8 cellular contexts compared by ENCODE assay signal in the genomic region with DNA sequence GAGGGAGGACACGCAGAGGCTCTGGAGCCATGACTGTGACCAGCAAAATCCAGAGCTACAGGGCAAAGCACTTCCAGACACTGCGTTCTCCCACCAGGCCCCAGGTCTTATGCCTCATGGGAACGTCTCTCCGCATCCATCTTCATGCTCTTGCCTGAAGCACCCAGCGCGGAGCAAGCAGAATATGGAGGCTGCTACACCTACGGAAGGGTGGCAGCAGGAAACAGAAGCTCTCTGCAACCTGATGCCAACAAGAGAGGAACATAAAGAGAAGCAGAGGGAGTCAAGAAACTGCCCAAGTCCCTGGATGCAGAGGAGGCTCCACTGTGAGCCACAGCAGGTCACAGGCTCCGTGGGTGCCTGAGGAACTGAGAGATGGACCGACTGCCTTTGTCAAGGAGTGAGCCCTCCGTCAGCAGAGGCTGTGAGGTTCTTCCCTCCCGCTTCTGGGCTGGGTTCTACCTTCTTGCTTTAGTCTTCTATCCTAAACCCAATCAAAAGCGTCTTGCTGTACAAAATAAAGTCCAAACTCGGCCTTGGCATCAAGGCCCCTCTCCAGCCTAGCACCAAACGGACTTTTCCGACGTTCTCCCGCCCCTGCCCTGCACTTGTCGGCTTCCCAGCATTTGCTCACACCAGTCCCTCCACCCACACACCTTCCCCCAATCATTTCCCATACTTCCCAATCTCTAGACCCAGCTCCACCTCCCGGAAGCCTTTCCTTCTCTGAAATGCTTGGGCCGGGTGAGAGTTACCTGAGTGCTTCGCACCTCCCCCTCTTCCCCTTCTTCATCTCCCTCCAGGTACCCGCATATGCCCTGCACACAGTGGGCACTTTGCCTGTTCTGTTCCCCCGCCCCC. TPM values are rescaled to one million over a fixed set of nuclear protein-coding genes. Genes with fewer than 3 reads are reported as not detected.
DNase-seq lines count a peak whose midpoint lies in the region; ATAC-seq and TF ChIP-seq lines count a peak whose summit lies in the region.

No MANE protein-coding gene starts in this region.

- peaks cover 44% of the 10 kb centered on the region for H3K36me3 Mint-ChIP-seq in endodermal cell (ENCODE audit: low read depth)
- no peaks in the 10 kb centered on the region for H3K36me3 Mint-ChIP-seq in naive thymus-derived CD8-positive, alpha-beta T cell

- H3K4me3 ChIP-seq in HFF-Myc (replicated peaks; ENCODE audit: low read depth, low read length), result peak overlapping the region; percentile 84
- H3K4me3 ChIP-seq in SJCRH30, result peak overlapping the region; percentile 76
- peak overlapping the region; percentile 96 for H3K4me3 ChIP-seq in endodermal cell (ENCODE audit: low read length)

- H3K4me1 ChIP-seq in SJCRH30 (no peaks in the 10 kb centered on the region), endodermal cell (ENCODE audit: control insufficient read depth, insufficient read depth, low read length) (peaks cover 18% of the 10 kb centered on the region)

- H3K36me3 ChIP-seq in SJCRH30, result peaks cover 5% of the 10 kb centered on the region; the same call in 1 of the 2 replicates
- peaks cover 41% of the 10 kb centered on the region for H3K36me3 ChIP-seq in endodermal cell (ENCODE audit: control insufficient read depth, insufficient read depth, low read length)

- peaks cover 49% of the 10 kb centered on the region for H3K4me1 Mint-ChIP-seq in endodermal cell
- H3K4me1 Mint-ChIP-seq in naive thymus-derived CD8-positive, alpha-beta T cell, result peaks cover 13 to 30% (median 18%) of the 10 kb centered on the region in 4 donors

- H3K27ac ChIP-seq in SJCRH30, result no peak overlapping the region
- H3K27ac ChIP-seq in endodermal cell (ENCODE audit: low read depth, low read length), result no peak overlapping the region

- TF ChIP-seq CTCF in HFF-Myc (IDR thresholded peaks at IDR 0.05; ENCODE audit: low read depth, low read length, missing control alignments) (no peak), endodermal cell (conservative IDR thresholded peaks at IDR 0.05) (no peak)

- H3K27me3 ChIP-seq in SJCRH30 (no peaks in the 10 kb centered on the region), endodermal cell (ENCODE audit: control insufficient read depth, insufficient read depth, low read length, poor library complexity, severe bottlenecking) (no peaks in the 10 kb centered on the region)

- H3K9ac ChIP-seq in endodermal cell (ENCODE audit: extremely low read depth, low read length, poor library complexity, severe bottlenecking), result peak overlapping the region; percentile 52

- DNase-seq in COR-L47 (lab: John Stamatoyannopoulos, UW) (peak; percentile 62), HFF-Myc (ENCODE audit: extremely low read depth, low read depth) (no peak), SJCRH30 (no peak), endodermal cell (peak; percentile 65), SKM-1 treated with dmso at 0.1 percent for 144 hours (lab: John Stamatoyannopoulos, UW; ENCODE audit: unreplicated experiment) (no peak)
- DNase-seq in naive thymus-derived CD8-positive, alpha-beta T cell, result peak in 1 of 10 donors; percentile 1

- no peaks in the 10 kb centered on the region for H3K27me3 Mint-ChIP-seq in endodermal cell (ENCODE audit: insufficient read depth)
- H3K27me3 Mint-ChIP-seq in naive thymus-derived CD8-positive, alpha-beta T cell, result peaks cover 9 to 20% (median 16%) of the 10 kb centered on the region in 5 donors

- peak overlapping the region; percentile 83 for H3K4me3 Mint-ChIP-seq in endodermal cell
- H3K4me3 Mint-ChIP-seq in naive thymus-derived CD8-positive, alpha-beta T cell, result peak overlapping the region; percentile 86 to 97 (median 92)

- POLR2A ChIA-PET in naive thymus-derived CD8-positive, alpha-beta T cell (lab: Charles Lee), result no interaction called here

- H3K27ac Mint-ChIP-seq in endodermal cell, result peak overlapping the region; percentile 91
- H3K27ac Mint-ChIP-seq in naive thymus-derived CD8-positive, alpha-beta T cell, result peak overlapping the region in 4 of 10 donors; percentile 15 to 68 (median 44)

- ATAC-seq in naive thymus-derived CD8-positive, alpha-beta T cell, result peak in 1 of 2 donors; percentile 3
- ATAC-seq in HG02840 (IDR thresholded peaks at IDR 0.05; ENCODE audit: low FRiP score, unreplicated experiment) (no peak), GM18867 (IDR thresholded peaks at IDR 0.05; ENCODE audit: unreplicated experiment) (no peak)

- peaks cover 3% of the 10 kb centered on the region for H3K9me3 Mint-ChIP-seq in endodermal cell
- H3K9me3 Mint-ChIP-seq in naive thymus-derived CD8-positive, alpha-beta T cell, result no peaks in the 10 kb centered on the region

- no peaks in the 10 kb centered on the region for H3K9me3 ChIP-seq in SJCRH30 (replicated peaks)
- peaks cover 13% of the 10 kb centered on the region for H3K9me3 ChIP-seq in endodermal cell (ENCODE audit: control insufficient read depth, low read length)

- WGBS in endodermal cell (ENCODE audit: insufficient coverage in 1 of 2, insufficient read length in 1 of 2), 2 experiments, result 5 to 7% methylated on average over 21 to 23 of the region's 23 CpGs

RNA-seq across cellular contexts. Expression of gene DHCR24, which starts 0.9 kb away (rescaled TPM):
- total RNA-seq in SJCRH30 (2014; rRNA removed; shearing (Covaris generic)), result 45.5 and 45.6 TPM in 2 replicates
- total RNA-seq in endodermal cell, result 100 to 1,000 TPM; 243 to 340 TPM
- 221 TPM for polyA plus RNA-seq in endodermal cell (2013, experiment 1 of 2)
- polyA plus RNA-seq in endodermal cell (2013, experiment 2 of 2), result 218 TPM
- 1 to 10 TPM; 4.0 to 4.2 TPM for total RNA-seq in naive thymus-derived CD8-positive, alpha-beta T cell
- polyA plus RNA-seq in naive thymus-derived CD8-positive, alpha-beta T cell, result 1 to 10 TPM; 1.8 to 3.4 (median 3.4) TPM

Comparison
In these comparisons a context has a peak if more than half of its experiments do, and no peak if none do; other contexts are left out.
1. DNase-seq: peak in COR-L47 (single experiment) and endodermal cell (single experiment); none in HFF-Myc (single experiment), SJCRH30 (0 of 2) and SKM-1 treated with dmso at 0.1 percent for 144 hours (single experiment).
2. Peak in every context shown above with its lines, with median percentiles within 50 percentile points of each other: H3K4me3 ChIP-seq.